Comparison of ENCODE assay signal across 2 cellular contexts in the genomic region with DNA sequence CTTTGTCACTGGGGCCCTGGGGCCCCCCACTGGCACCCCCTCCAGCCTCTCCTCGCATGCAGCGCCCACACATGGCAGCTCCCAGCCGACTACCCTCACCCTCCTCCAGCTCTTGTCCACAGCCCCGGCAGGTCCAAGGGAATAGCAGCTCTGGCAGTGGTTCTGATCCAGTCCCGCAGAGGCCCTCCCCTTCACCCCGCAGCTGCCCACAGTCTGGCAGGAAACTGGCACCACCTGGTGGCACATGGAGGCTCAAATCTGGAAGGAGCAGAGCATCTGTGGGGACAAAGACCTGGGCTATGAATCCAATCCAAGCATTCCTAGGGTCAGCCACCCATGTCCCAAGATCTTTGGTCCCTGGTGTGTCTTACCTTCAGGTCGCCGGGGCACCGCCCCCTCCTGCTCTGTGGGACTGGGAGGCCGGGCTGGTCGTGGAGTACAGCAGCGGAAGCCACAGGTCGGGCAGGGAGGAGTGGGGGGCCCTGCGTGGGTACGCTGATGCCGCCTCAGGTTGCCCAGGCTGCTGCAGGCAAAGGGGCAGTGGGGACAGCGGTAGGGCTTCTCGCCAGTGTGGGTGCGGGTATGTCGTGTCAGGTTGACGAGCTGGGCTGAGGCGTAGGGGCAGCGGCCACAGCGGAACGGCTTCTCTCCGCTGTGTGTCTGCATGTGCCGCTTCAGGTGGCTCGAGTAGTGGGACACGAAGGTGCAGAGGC.
TF ChIP-seq lines count a peak whose summit lies in the region.

No MANE protein-coding gene starts in this region.

TF ChIP-seq in GM23338, 12 proteins besides CTCF, POLR2A, EP300 and RAD21 (continues in another document):
- TF ChIP-seq ETS1 (IDR thresholded peaks at IDR 0.05) (no peak), JUNB (IDR thresholded peaks at IDR 0.05; ENCODE audit: unreplicated experiment) (no peak), ZNF462 (CRISPR knock-in tag; IDR thresholded peaks at IDR 0.05) (no peak), CREB1 (CRISPR knock-in tag; IDR thresholded peaks at IDR 0.05; ENCODE audit: low read depth) (no peak), ZNF114 (CRISPR knock-in tag; IDR thresholded peaks at IDR 0.05) (no peak), EZH2phosphoT487 (IDR thresholded peaks at IDR 0.05; ENCODE audit: unreplicated experiment) (no peak), REST (IDR thresholded peaks at IDR 0.05; ENCODE audit: unreplicated experiment) (no peak), STAT1 (IDR thresholded peaks at IDR 0.05; ENCODE audit: unreplicated experiment) (no peak)

TF ChIP-seq in liver, 16 proteins besides CTCF, POLR2A, EP300 and RAD21:
- TF ChIP-seq EGR1 (IDR thresholded peaks at IDR 0.05; ENCODE audit: low read depth in 2 of 2) (no peak), RXRA (IDR thresholded peaks at IDR 0.05) (peak in 1 of 2 donors; percentile 23)
